Comparison of ENCODE assay signal across 8 cellular contexts in genomic region chr14:91388551-91388975, GRCh38. TPM values are rescaled to one million over a fixed set of nuclear protein-coding genes. Genes with fewer than 3 reads are reported as not detected.
DNase-seq lines count a peak whose midpoint lies in the region; ATAC-seq and TF ChIP-seq lines count a peak whose summit lies in the region.

No MANE protein-coding gene starts in this region.

- TF ChIP-seq POLR2A in GM19193 (IDR thresholded peaks at IDR 0.05; ENCODE audit: extremely low read depth, insufficient read depth, insufficient read length), result peak; percentile 13

- ATAC-seq in HG03342 (IDR thresholded peaks at IDR 0.05; ENCODE audit: unreplicated experiment) (peak; percentile 52), sciatic nerve (peak; percentile 41), GM19035 (IDR thresholded peaks at IDR 0.05; ENCODE audit: unreplicated experiment) (no peak)

- H3K27me3 Mint-ChIP-seq in activated T-helper 2 cell treated with anti-CD3 and anti-CD28 coated beads, Interferon-gamma antibody, Interleukin-2, Interleukin-4, amounts not matched to agents 10 μg/mL and 5 μg/mL and 100 μg/mL, durations not matched to agents 14 hours and 24 hours and 36 hours (ENCODE audit: low read depth), result no peaks in the 10 kb centered on the region

- peaks cover 61% of the 10 kb centered on the region for H3K4me1 Mint-ChIP-seq in activated T-helper 2 cell treated with anti-CD3 and anti-CD28 coated beads, Interferon-gamma antibody, Interleukin-2, Interleukin-4, amounts not matched to agents 10 μg/mL and 5 μg/mL and 100 μg/mL, durations not matched to agents 14 hours and 24 hours and 36 hours (ENCODE audit: low read depth)

- no peak overlapping the region for H3K4me3 Mint-ChIP-seq in activated T-helper 2 cell treated with anti-CD3 and anti-CD28 coated beads, Interferon-gamma antibody, Interleukin-2, Interleukin-4, amounts not matched to agents 10 μg/mL and 5 μg/mL and 100 μg/mL, durations not matched to agents 14 hours and 24 hours and 36 hours (ENCODE audit: low read depth)

- DNase-seq in activated T-helper 2 cell treated with anti-CD3 and anti-CD28 coated beads, Interferon-gamma antibody, Interleukin-2, Interleukin-4, amounts not matched to agents 10 μg/mL and 5 μg/mL and 100 μg/mL, durations not matched to agents 14 hours and 24 hours and 36 hours (ENCODE audit: low spot score), result no peak
- DNase-seq in sciatic nerve (ENCODE audit: low spot score), result no peak
- DNase-seq in A172 (ENCODE audit: low spot score), result no peak
- no peak for DNase-seq in NCI-H2029 (lab: John Stamatoyannopoulos, UW)
- DNase-seq in NCI-H226, result no peak

- intact Hi-C loops in activated T-helper 2 cell treated with anti-CD3 and anti-CD28 coated beads, Interferon-gamma antibody, Interleukin-2, Interleukin-4, amounts not matched to agents 10 μg/mL and 5 μg/mL and 100 μg/mL, durations not matched to agents 14 hours and 24 hours and 36 hours (cut with micrococcal nuclease), result no loop called here
- intact Hi-C loops in sciatic nerve (cut with DNase I), result no loop called here

- peak overlapping the region; percentile 55 for H3K27ac Mint-ChIP-seq in activated T-helper 2 cell treated with anti-CD3 and anti-CD28 coated beads, Interferon-gamma antibody, Interleukin-2, Interleukin-4, amounts not matched to agents 10 μg/mL and 5 μg/mL and 100 μg/mL, durations not matched to agents 14 hours and 24 hours and 36 hours

- H3K9me3 Mint-ChIP-seq in activated T-helper 2 cell treated with anti-CD3 and anti-CD28 coated beads, Interferon-gamma antibody, Interleukin-2, Interleukin-4, amounts not matched to agents 10 μg/mL and 5 μg/mL and 100 μg/mL, durations not matched to agents 14 hours and 24 hours and 36 hours, result no peaks in the 10 kb centered on the region

- H3K36me3 Mint-ChIP-seq in activated T-helper 2 cell treated with anti-CD3 and anti-CD28 coated beads, Interferon-gamma antibody, Interleukin-2, Interleukin-4, amounts not matched to agents 10 μg/mL and 5 μg/mL and 100 μg/mL, durations not matched to agents 14 hours and 24 hours and 36 hours (ENCODE audit: low read depth), result peaks cover 44% of the 10 kb centered on the region

RNA-seq across cellular contexts. Expression of gene CCDC88C, which starts 29.1 kb away (rescaled TPM):
- 95.3 and 100 TPM in 2 replicates for total RNA-seq in activated T-helper 2 cell treated with anti-CD3 and anti-CD28 coated beads, Interferon-gamma antibody, Interleukin-2, Interleukin-4, amounts not matched to agents 10 μg/mL and 5 μg/mL and 100 μg/mL, durations not matched to agents 14 hours and 24 hours and 36 hours
- total RNA-seq in sciatic nerve, result 16.2 TPM
- total RNA-seq in A172 (2014; rRNA removed; shearing (Covaris generic)), result 2.5 and 4.7 TPM in 2 replicates
